In genomic region chr6:6918216-6918983, GRCh38 we compare ENCODE assay signal across 9 cellular contexts.
DNase-seq lines count a peak whose midpoint lies in the region; ATAC-seq and TF ChIP-seq lines count a peak whose summit lies in the region.
"Had no signal": no experiment of that assay in that cellular context is flagged by ENCODE, and none has a peak within 500 bp of the region (broad histone marks: within the 10 kb centered on the region; RNA-seq: fewer than 3 reads in every experiment).

No MANE protein-coding gene starts in this region.

- no TSS peak for BruUV-seq in mammary epithelial cell (replicated peaks; lab: Mats Ljungman, UMichigan)

- DNase-seq in activated effector memory CD4-positive, alpha-beta T cell treated with anti-CD3 and anti-CD28 coated beads, Interleukin-2, amount 50 U/mL, for 16 hours, result peak; percentile 87
- no peak for DNase-seq in activated effector memory CD4-positive, alpha-beta T cell treated with Interleukin-2 at 50 U/mL for 16 hours
- peak; percentile 27 for DNase-seq in RPMI7951 (ENCODE audit: low read depth)
- peak; percentile 71 for DNase-seq in mammary epithelial cell
- DNase-seq in stimulated activated CD8-positive, alpha-beta memory T cell treated with anti-CD3 and anti-CD28 coated beads, Interleukin-12 subunit alpha, Interleukin-12 subunit beta, amount 100 ng/mL, for 24 hours (ENCODE audit: extremely low read depth), result peak; percentile 42
- no peak for DNase-seq in NCI-H1105 treated with DMSO at 0.1 percent for 48 hours (lab: John Stamatoyannopoulos, UW)
- DNase-seq in ecto neural progenitor cell (ENCODE audit: low spot score), result no peak
- DNase-seq: right cardiac atrium had no signal

- no peak overlapping the region for H3K4me3 ChIP-seq in mammary epithelial cell (replicated peaks in 1 of 3; ENCODE audit: insufficient read depth in 1 of 3, low read depth in 2 of 3, low read length in 3 of 3)

- intact Hi-C loops in mammary epithelial cell (cut with micrococcal nuclease), result loop anchor here (5.0 kb wide), 2 partner anchors 106 to 196 kb away; no protein-coding TSS in a partner anchor

- dilution Hi-C loops in mammary epithelial cell (cut with HindIII; ENCODE audit: low sequenced_read_pairs), result no loop called here

- in situ Hi-C loops in mammary epithelial cell (cut with MboI; ENCODE audit: low sequenced_read_pairs in 2 of 2), result no loop called here

- CTCF ChIA-PET in mammary epithelial cell (lab: Charles Lee; ENCODE audit: low non-redundant PET), result interaction anchor here (0.8 kb wide), 1 partner anchor 299 kb away, joined by 3 read pairs; no protein-coding TSS in a partner anchor

- H3K27me3 ChIP-seq in mammary epithelial cell (ENCODE audit: insufficient read depth, low read length), result no peaks in the 10 kb centered on the region

- TF ChIP-seq CTCF in mammary epithelial cell (conservative IDR thresholded peaks at IDR 0.05 in 1 of 2, IDR thresholded peaks at IDR 0.05 in 1 of 2; ENCODE audit: extremely low read depth in 1 of 2, insufficient read depth in 1 of 2, low read depth in 1 of 2, low read length in 2 of 2), result no peak

- no peaks in the 10 kb centered on the region for H3K79me2 ChIP-seq in mammary epithelial cell (ENCODE audit: insufficient read depth, low read length)

- no peak overlapping the region for H3K27ac ChIP-seq in mammary epithelial cell (ENCODE audit: insufficient read depth, low read depth, low read length)

- no peaks in the 10 kb centered on the region for H4K20me1 ChIP-seq in mammary epithelial cell (ENCODE audit: insufficient read depth, low read length)

- H3K9me3 ChIP-seq in mammary epithelial cell (replicated peaks; ENCODE audit: insufficient read depth, low read length), result no peaks in the 10 kb centered on the region

- ATAC-seq in HG02973 (IDR thresholded peaks at IDR 0.05; ENCODE audit: unreplicated experiment), result peak; percentile 90

- H3K9ac ChIP-seq in mammary epithelial cell (ENCODE audit: insufficient read depth, low read length), result no peak overlapping the region

- peaks cover 13% of the 10 kb centered on the region for H3K4me1 ChIP-seq in mammary epithelial cell (ENCODE audit: insufficient read depth, low read length)

- no peak overlapping the region for H2AFZ ChIP-seq in mammary epithelial cell (ENCODE audit: low read depth, low read length)

- WGBS in mammary epithelial cell (ENCODE audit: low coverage, missing lambda C conversion rate), result 80% methylated on average over 12 of the region's 12 CpGs

- H3K36me3 ChIP-seq in mammary epithelial cell (ENCODE audit: insufficient read depth, low read length), result no peaks in the 10 kb centered on the region

- no peak overlapping the region for H3K4me2 ChIP-seq in mammary epithelial cell (ENCODE audit: insufficient read depth, low read depth, low read length)

Comparison
In these comparisons a context has a peak if more than half of its experiments do, and no peak if none do; other contexts are left out.
1. DNase-seq: peak in activated effector memory CD4-positive, alpha-beta T cell treated with anti-CD3 and anti-CD28 coated beads, Interleukin-2, amount 50 U/mL, for 16 hours (single experiment), RPMI7951 (single experiment), mammary epithelial cell (single experiment) and stimulated activated CD8-positive, alpha-beta memory T cell treated with anti-CD3 and anti-CD28 coated beads, Interleukin-12 subunit alpha, Interleukin-12 subunit beta, amount 100 ng/mL, for 24 hours (single experiment); none in activated effector memory CD4-positive, alpha-beta T cell treated with Interleukin-2 at 50 U/mL for 16 hours (single experiment), NCI-H1105 treated with DMSO at 0.1 percent for 48 hours (single experiment) and ecto neural progenitor cell (single experiment).